Comparison of ENCODE assay signal across 6 cellular contexts in the genomic region with DNA sequence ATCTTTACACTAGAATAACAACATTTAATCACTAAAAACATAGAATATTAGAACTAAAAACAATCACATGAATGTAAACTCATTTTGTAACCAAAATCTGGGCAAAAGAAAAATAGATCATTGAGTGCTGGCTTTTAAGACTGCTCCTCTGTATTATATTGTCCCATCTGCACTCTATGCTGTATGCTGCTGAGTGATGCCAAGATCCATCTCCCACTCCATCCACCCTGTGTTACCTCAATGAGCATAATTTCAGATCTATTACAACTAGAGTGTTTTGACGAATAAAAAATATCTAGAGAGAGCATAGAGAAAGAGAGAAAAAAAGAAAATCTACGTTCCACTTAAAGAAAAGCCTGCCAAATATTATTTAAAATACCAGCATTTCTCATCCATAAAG.
"Had no signal": no experiment of that assay in that cellular context is flagged by ENCODE, and none has a peak within 500 bp of the region (broad histone marks: within the 10 kb centered on the region; RNA-seq: fewer than 3 reads in every experiment).

No MANE protein-coding gene starts in this region.

- H3K9ac ChIP-seq: KMS-11 had no signal

- DNase-seq: IMR-90, KBM-7, KG1 had no signal

- H3K27ac ChIP-seq: HL-60, KMS-11 had no signal

- H3K4me3 ChIP-seq: K562 had no signal
